ENCODE assay signal across 28 cellular contexts in genomic region chr4:73090738-73091137, GRCh38. TPM values are rescaled to one million over a fixed set of nuclear protein-coding genes. Genes with fewer than 3 reads are reported as not detected.
DNase-seq lines count a peak whose midpoint lies in the region; ATAC-seq and TF ChIP-seq lines count a peak whose summit lies in the region.
"Had no signal": no experiment of that assay in that cellular context is flagged by ENCODE, and none has a peak within 500 bp of the region (broad histone marks: within the 10 kb centered on the region; RNA-seq: fewer than 3 reads in every experiment).

No MANE protein-coding gene starts in this region.

- H3K4ac ChIP-seq in neuronal stem cell (ENCODE audit: low read length), result no peak overlapping the region

- no peak overlapping the region for H3K9ac ChIP-seq in neuronal stem cell (ENCODE audit: low read depth, low read length, poor library complexity)
- H3K9ac ChIP-seq: parathyroid adenoma had no signal

- no peak overlapping the region for H4K8ac ChIP-seq in neuronal stem cell (ENCODE audit: low read depth, low read length)

- no peak overlapping the region for H3K4me3 ChIP-seq in neuronal stem cell (ENCODE audit: low read length in 2 of 2)
- H3K4me3 ChIP-seq: adrenal gland, hepatocyte, mucosa of descending colon, upper lobe of left lung had no signal

- H3K9me3 Mint-ChIP-seq in activated CD4-positive, alpha-beta memory T cell treated with anti-CD3 and anti-CD28 coated beads for 36 hours, result no peaks in the 10 kb centered on the region
- no peaks in the 10 kb centered on the region for H3K9me3 Mint-ChIP-seq in activated CD4-positive, alpha-beta memory T cell treated with anti-CD3 and anti-CD28 coated beads, Interleukin-2, amount 10 ng/mL, durations not matched to agents 7 days and 5 days
- H3K9me3 Mint-ChIP-seq in activated CD8-positive, alpha-beta T cell treated with anti-CD3 and anti-CD28 coated beads for 36 hours, result no peaks in the 10 kb centered on the region
- H3K9me3 Mint-ChIP-seq in effector memory CD8-positive, alpha-beta T cell, result no peaks in the 10 kb centered on the region
- H3K9me3 Mint-ChIP-seq in stimulated activated effector memory CD8-positive, alpha-beta T cell treated with anti-CD3 and anti-CD28 coated beads, Interleukin-12 subunit alpha, Interleukin-12 subunit beta, amount 100 ng/mL, for 72 hours, result no peaks in the 10 kb centered on the region
- H3K9me3 Mint-ChIP-seq: brain, neural crest cell, T-cell had no signal

- H3K4me2 ChIP-seq in neuronal stem cell (ENCODE audit: insufficient read depth, low read length, poor library complexity, severe bottlenecking), result no peak overlapping the region
- H3K4me2 ChIP-seq: hepatocyte had no signal

- no peak overlapping the region for H3K23ac ChIP-seq in neuronal stem cell (ENCODE audit: low read depth, low read length, poor library complexity)

- peaks cover 18 to 97% of the 10 kb centered on the region in 2 donors for H3K36me3 ChIP-seq in neuronal stem cell (replicated peaks in 1 of 2; ENCODE audit: control insufficient read depth in 2 of 2, insufficient read depth in 2 of 2, low read length in 2 of 2)

- H2AFZ ChIP-seq in neuronal stem cell (ENCODE audit: low read length), result no peak overlapping the region
- H2AFZ ChIP-seq: hepatocyte, parathyroid adenoma had no signal

- H2BK15ac ChIP-seq in neuronal stem cell (ENCODE audit: low read length), result no peak overlapping the region

- intact Hi-C loops in activated CD4-positive, alpha-beta memory T cell treated with anti-CD3 and anti-CD28 coated beads for 36 hours (cut with micrococcal nuclease), result no loop called here
- intact Hi-C loops in activated CD8-positive, alpha-beta T cell treated with anti-CD3 and anti-CD28 coated beads for 36 hours (cut with micrococcal nuclease), result no loop called here

- H3K4me1 ChIP-seq in neuronal stem cell (ENCODE audit: control insufficient read depth in 2 of 2, insufficient read depth in 1 of 2, low read depth in 1 of 2, low read length in 2 of 2), result no peaks in the 10 kb centered on the region
- H3K4me1 ChIP-seq: adrenal gland, parathyroid adenoma had no signal

- no peak overlapping the region for H2BK120ac ChIP-seq in neuronal stem cell (ENCODE audit: low read depth, low read length)

- no peak overlapping the region for H2AK5ac ChIP-seq in neuronal stem cell (ENCODE audit: low read depth, low read length)

- no peak for TF ChIP-seq CTCF in activated CD8-positive, alpha-beta T cell treated with anti-CD3 and anti-CD28 coated beads for 36 hours (IDR thresholded peaks at IDR 0.05)

- H3K27ac Mint-ChIP-seq in activated CD4-positive, alpha-beta memory T cell treated with anti-CD3 and anti-CD28 coated beads for 36 hours, result peak overlapping the region; percentile 52
- H3K27ac Mint-ChIP-seq in activated CD4-positive, alpha-beta memory T cell treated with anti-CD3 and anti-CD28 coated beads, Interleukin-2, amount 10 ng/mL, durations not matched to agents 7 days and 5 days, result no peak overlapping the region
- H3K27ac Mint-ChIP-seq in activated CD8-positive, alpha-beta T cell treated with anti-CD3 and anti-CD28 coated beads for 36 hours, result peak overlapping the region; percentile 21
- peak overlapping the region; percentile 69 to 71 for H3K27ac Mint-ChIP-seq in effector memory CD8-positive, alpha-beta T cell
- peak overlapping the region; percentile 78 for H3K27ac Mint-ChIP-seq in stimulated activated effector memory CD8-positive, alpha-beta T cell treated with anti-CD3 and anti-CD28 coated beads, Interleukin-12 subunit alpha, Interleukin-12 subunit beta, amount 100 ng/mL, for 72 hours

- WGBS in neuronal stem cell (ENCODE audit: extremely low coverage in 2 of 2, insufficient read length in 2 of 2, insufficient replicate concordance in 1 of 2), 2 donors, result no CpG with 5 or more reads among the region's 1 CpG

- H3K4me3 Mint-ChIP-seq in activated CD4-positive, alpha-beta memory T cell treated with anti-CD3 and anti-CD28 coated beads for 36 hours, result no peak overlapping the region
- no peak overlapping the region for H3K4me3 Mint-ChIP-seq in activated CD4-positive, alpha-beta memory T cell treated with anti-CD3 and anti-CD28 coated beads, Interleukin-2, amount 10 ng/mL, durations not matched to agents 7 days and 5 days
- no peak overlapping the region for H3K4me3 Mint-ChIP-seq in activated CD8-positive, alpha-beta T cell treated with anti-CD3 and anti-CD28 coated beads for 36 hours
- no peak overlapping the region for H3K4me3 Mint-ChIP-seq in effector memory CD8-positive, alpha-beta T cell
- no peak overlapping the region for H3K4me3 Mint-ChIP-seq in stimulated activated effector memory CD8-positive, alpha-beta T cell treated with anti-CD3 and anti-CD28 coated beads, Interleukin-12 subunit alpha, Interleukin-12 subunit beta, amount 100 ng/mL, for 72 hours
- H3K4me3 Mint-ChIP-seq: brain, neural crest cell, T-cell had no signal

- no peak overlapping the region for H4K91ac ChIP-seq in neuronal stem cell (ENCODE audit: low read depth, low read length, poor library complexity)

- H2BK5ac ChIP-seq in neuronal stem cell (ENCODE audit: low read length), result no peak overlapping the region

- POLR2A ChIA-PET in activated CD4-positive, alpha-beta memory T cell treated with anti-CD3 and anti-CD28 coated beads for 36 hours (lab: Charles Lee), result no interaction called here
- POLR2A ChIA-PET in activated CD4-positive, alpha-beta memory T cell treated with anti-CD3 and anti-CD28 coated beads, Interleukin-2, amount 10 ng/mL, durations not matched to agents 7 days and 5 days (lab: Charles Lee), result interaction anchor here (3.5 kb wide), 1 partner anchor 20 kb away, joined by 18 read pairs; the partner anchor contains the start of gene COX18
- POLR2A ChIA-PET in activated CD8-positive, alpha-beta T cell treated with anti-CD3 and anti-CD28 coated beads for 36 hours (lab: Charles Lee), result interaction anchor here (0.7 to 1.0 kb wide), 2 partner anchors 9 to 15 kb away, joined by 3 read pairs; no protein-coding TSS in a partner anchor

- no peak overlapping the region for H3K14ac ChIP-seq in neuronal stem cell (ENCODE audit: low read length)

- ATAC-seq in activated CD8-positive, alpha-beta T cell treated with anti-CD3 and anti-CD28 coated beads for 36 hours, result no peak
- ATAC-seq in effector memory CD8-positive, alpha-beta T cell (replicated peaks), result no peak
- ATAC-seq in stimulated activated effector memory CD8-positive, alpha-beta T cell treated with anti-CD3 and anti-CD28 coated beads, Interleukin-12 subunit alpha, Interleukin-12 subunit beta, amount 100 ng/mL, for 72 hours, result no peak
- ATAC-seq in GM18502 (IDR thresholded peaks at IDR 0.05; ENCODE audit: poor library complexity, unreplicated experiment), result no peak
- ATAC-seq: mucosa of descending colon, T-cell had no signal

- peaks cover 36% of the 10 kb centered on the region for H3K36me3 Mint-ChIP-seq in activated CD4-positive, alpha-beta memory T cell treated with anti-CD3 and anti-CD28 coated beads for 36 hours
- H3K36me3 Mint-ChIP-seq in activated CD4-positive, alpha-beta memory T cell treated with anti-CD3 and anti-CD28 coated beads, Interleukin-2, amount 10 ng/mL, durations not matched to agents 7 days and 5 days (ENCODE audit: low read depth), result peaks cover 35% of the 10 kb centered on the region
- H3K36me3 Mint-ChIP-seq in activated CD8-positive, alpha-beta T cell treated with anti-CD3 and anti-CD28 coated beads for 36 hours (ENCODE audit: low read depth), result peaks cover 33% of the 10 kb centered on the region
- H3K36me3 Mint-ChIP-seq in effector memory CD8-positive, alpha-beta T cell (ENCODE audit: insufficient read depth), result peaks cover 35% of the 10 kb centered on the region
- peaks cover 80% of the 10 kb centered on the region for H3K36me3 Mint-ChIP-seq in stimulated activated effector memory CD8-positive, alpha-beta T cell treated with anti-CD3 and anti-CD28 coated beads, Interleukin-12 subunit alpha, Interleukin-12 subunit beta, amount 100 ng/mL, for 72 hours

- CTCF ChIA-PET in activated CD4-positive, alpha-beta memory T cell treated with anti-CD3 and anti-CD28 coated beads for 36 hours (lab: Charles Lee), result interaction anchor here (0.6 to 1.0 kb wide), 2 partner anchors 11 to 33 kb away, joined by 3 read pairs; no protein-coding TSS in a partner anchor
- CTCF ChIA-PET in activated CD4-positive, alpha-beta memory T cell treated with anti-CD3 and anti-CD28 coated beads, Interleukin-2, amount 10 ng/mL, durations not matched to agents 7 days and 5 days (lab: Charles Lee), result no interaction called here
- CTCF ChIA-PET in activated CD8-positive, alpha-beta T cell treated with anti-CD3 and anti-CD28 coated beads for 36 hours (lab: Charles Lee), result interaction anchor here (0.9 to 2.3 kb wide), 3 partner anchors 12 to 167 kb away, joined by 3 to 8 read pairs (median 3); no protein-coding TSS in a partner anchor

- H3K4me1 Mint-ChIP-seq in activated CD4-positive, alpha-beta memory T cell treated with anti-CD3 and anti-CD28 coated beads for 36 hours (ENCODE audit: low read depth), result peaks cover 13% of the 10 kb centered on the region
- H3K4me1 Mint-ChIP-seq in activated CD4-positive, alpha-beta memory T cell treated with anti-CD3 and anti-CD28 coated beads, Interleukin-2, amount 10 ng/mL, durations not matched to agents 7 days and 5 days, result peaks cover 8% of the 10 kb centered on the region
- H3K4me1 Mint-ChIP-seq in activated CD8-positive, alpha-beta T cell treated with anti-CD3 and anti-CD28 coated beads for 36 hours (ENCODE audit: low read depth), result peaks cover 9% of the 10 kb centered on the region
- H3K4me1 Mint-ChIP-seq in effector memory CD8-positive, alpha-beta T cell (ENCODE audit: low read depth in 2 of 2), result peaks cover 5 to 8% of the 10 kb centered on the region in 2 donors
- H3K4me1 Mint-ChIP-seq in stimulated activated effector memory CD8-positive, alpha-beta T cell treated with anti-CD3 and anti-CD28 coated beads, Interleukin-12 subunit alpha, Interleukin-12 subunit beta, amount 100 ng/mL, for 72 hours, result peaks cover 21% of the 10 kb centered on the region
- H3K4me1 Mint-ChIP-seq: neural crest cell had no signal

- H3K79me1 ChIP-seq in neuronal stem cell (ENCODE audit: low read depth, low read length), result peaks cover 3% of the 10 kb centered on the region

- H3K9me3 ChIP-seq in neuronal stem cell (replicated peaks in 1 of 2; ENCODE audit: control insufficient read depth in 2 of 2, insufficient read depth in 1 of 2, low read depth in 1 of 2, low read length in 2 of 2), result no peaks in the 10 kb centered on the region
- H3K9me3 ChIP-seq: adrenal gland, mucosa of descending colon, upper lobe of left lung had no signal

- no peak overlapping the region for H3K27ac ChIP-seq in neuronal stem cell (replicated peaks; ENCODE audit: low read length)
- H3K27ac ChIP-seq: adrenal gland, epithelial cell of prostate, hepatocyte, parathyroid adenoma, upper lobe of left lung had no signal

- H3K27me3 ChIP-seq in neuronal stem cell (ENCODE audit: control insufficient read depth in 3 of 3, insufficient read depth in 3 of 3, low read depth in 1 of 3, low read length in 3 of 3), result no peaks in the 10 kb centered on the region
- H3K27me3 ChIP-seq: adrenal gland, hepatocyte, upper lobe of left lung had no signal

- no peak for DNase-seq in activated CD4-positive, alpha-beta memory T cell treated with anti-CD3 and anti-CD28 coated beads for 36 hours
- DNase-seq in activated CD4-positive, alpha-beta memory T cell treated with anti-CD3 and anti-CD28 coated beads, Interleukin-2, amount 10 ng/mL, durations not matched to agents 7 days and 5 days, result no peak
- no peak for DNase-seq in activated CD8-positive, alpha-beta T cell treated with anti-CD3 and anti-CD28 coated beads for 36 hours
- DNase-seq in effector memory CD8-positive, alpha-beta T cell, result no peak
- no peak for DNase-seq in stimulated activated effector memory CD8-positive, alpha-beta T cell treated with anti-CD3 and anti-CD28 coated beads, Interleukin-12 subunit alpha, Interleukin-12 subunit beta, amount 100 ng/mL, for 72 hours (ENCODE audit: low spot score in 2 of 2)
- no peak for DNase-seq in DMS 273 treated with DMSO at 0.1 percent for 48 hours (lab: John Stamatoyannopoulos, UW)
- DNase-seq in neuronal stem cell (ENCODE audit: low spot score), result no peak
- DNase-seq: activated CD4-positive, alpha-beta T cell treated with anti-CD3 and anti-CD28 coated beads, Interleukin-2, amount 50 U/mL, for 4 hours; activated CD4-positive, CD25-positive, alpha-beta regulatory T cell; activated CD8-positive, alpha-beta memory T cell treated with anti-CD3 and anti-CD28 coated beads, Interleukin-2, amount 50 U/mL, for 48 hours; activated gamma-delta T cell; adrenal gland; H7; KBM-7; mucosa of descending colon; NCI-H1105 treated with DMSO at 0.1 percent for 48 hours; NCI-H2029 treated with DMSO at 0.1 percent for 48 hours; NCI-H524; retina; stimulated activated naive CD4-positive, alpha-beta T cell; T-cell; upper lobe of left lung had no signal

- no peak overlapping the region for H2BK12ac ChIP-seq in neuronal stem cell (ENCODE audit: low read length)

- no peaks in the 10 kb centered on the region for H3K27me3 Mint-ChIP-seq in activated CD4-positive, alpha-beta memory T cell treated with anti-CD3 and anti-CD28 coated beads for 36 hours
- H3K27me3 Mint-ChIP-seq in activated CD4-positive, alpha-beta memory T cell treated with anti-CD3 and anti-CD28 coated beads, Interleukin-2, amount 10 ng/mL, durations not matched to agents 7 days and 5 days, result no peaks in the 10 kb centered on the region
- H3K27me3 Mint-ChIP-seq in activated CD8-positive, alpha-beta T cell treated with anti-CD3 and anti-CD28 coated beads for 36 hours, result no peaks in the 10 kb centered on the region
- H3K27me3 Mint-ChIP-seq in effector memory CD8-positive, alpha-beta T cell, result no peaks in the 10 kb centered on the region
- H3K27me3 Mint-ChIP-seq: brain, T-cell had no signal

- H3K18ac ChIP-seq in neuronal stem cell (ENCODE audit: low read length), result no peak overlapping the region

RNA-seq across cellular contexts. Expression of gene COX18, which starts 21.2 kb away (rescaled TPM):
- total RNA-seq in activated CD4-positive, alpha-beta memory T cell treated with anti-CD3 and anti-CD28 coated beads for 36 hours, result 10 to 100 TPM; 18.6 to 20.6 TPM
- total RNA-seq in activated CD4-positive, alpha-beta memory T cell treated with anti-CD3 and anti-CD28 coated beads, Interleukin-2, amount 10 ng/mL, durations not matched to agents 7 days and 5 days, result 10 to 100 TPM; 14.5 to 14.9 TPM
- total RNA-seq in activated CD8-positive, alpha-beta T cell treated with anti-CD3 and anti-CD28 coated beads for 36 hours, result 10 to 100 TPM; 25.7 to 26.8 TPM
- 17.7 TPM for polyA plus RNA-seq in neuronal stem cell (2013, experiment 1 of 2)
- 18.1 TPM for polyA plus RNA-seq in neuronal stem cell (2013, experiment 2 of 2)
